Comparison of ENCODE assay signal across 1 cellular context in the genomic region with DNA sequence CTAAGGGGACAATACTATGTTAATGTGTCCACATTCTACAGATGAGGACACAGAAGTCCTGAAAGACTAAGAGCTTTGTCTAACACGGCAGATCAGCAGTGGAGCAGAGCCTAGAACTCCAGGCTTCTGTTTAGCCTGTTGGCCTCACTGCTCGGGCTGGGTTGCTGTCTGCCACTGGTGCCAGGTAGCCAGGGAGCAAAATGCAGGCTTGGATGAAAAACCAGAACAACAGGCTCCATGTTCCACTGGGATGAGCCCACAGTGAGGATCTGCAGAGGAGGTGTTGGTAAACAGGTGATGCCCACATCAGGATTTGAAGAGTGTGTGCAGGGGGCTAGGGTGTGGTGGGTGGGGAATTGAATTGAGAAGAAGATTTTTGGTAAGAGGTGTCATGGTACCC.
TF ChIP-seq lines count a peak whose summit lies in the region.

No MANE protein-coding gene starts in this region.

TF ChIP-seq in K562, 482 proteins besides CTCF, POLR2A, EP300 and RAD21 (continued from another document):
- TF ChIP-seq CUX1 (CRISPR knock-in tag; IDR thresholded peaks at IDR 0.05) (no peak), HMG20B (CRISPR knock-in tag; IDR thresholded peaks at IDR 0.05) (no peak), ASH1L (IDR thresholded peaks at IDR 0.05; ENCODE audit: borderline replicate concordance, low read depth, partially characterized antibody) (no peak), ZNF232 (CRISPR knock-in tag; IDR thresholded peaks at IDR 0.05) (0 out of 2 replicates have a peak, but pooled peaks have one; percentile 1)
TF ChIP-seq in K562: peak in this region for 1.
